Comparison of ENCODE assay signal across 9 cellular contexts in genomic region chr19:41226053-41226873, GRCh38.
DNase-seq lines count a peak whose midpoint lies in the region; ATAC-seq and TF ChIP-seq lines count a peak whose summit lies in the region.
"Had no signal": no experiment of that assay in that cellular context is flagged by ENCODE, and none has a peak within 500 bp of the region (broad histone marks: within the 10 kb centered on the region; RNA-seq: fewer than 3 reads in every experiment).

No MANE protein-coding gene starts in this region.

- H3K4me3 ChIP-seq in choroid plexus epithelial cell (ENCODE audit: low read depth, low read length): peak overlapping the region; percentile 46
- H3K4me3 ChIP-seq: SK-N-MC had no signal

- DNase-seq in HEK293T (ENCODE audit: extremely low spot score) (peak; percentile 59), choroid plexus epithelial cell (ENCODE audit: low read depth) (peak; percentile 77), kidney tubule cell (ENCODE audit: low spot score) (peak; percentile 94), OCI-M1 (lab: John Stamatoyannopoulos, UW) (no peak), NCI-H2107 (lab: John Stamatoyannopoulos, UW) (no peak)
- DNase-seq in activated CD4-positive, CD25-positive, alpha-beta regulatory T cell treated with anti-CD3 and anti-CD28 coated beads, Interleukin-2, amount 50 U/mL, for 72 hours: peak; percentile 37
- DNase-seq in stimulated activated CD4-positive, alpha-beta T cell treated with anti-CD3 and anti-CD28 coated beads, Interleukin-15, amount 100 ng/mL, for 1 hour (ENCODE audit: low read depth in 1 of 2, low spot score in 1 of 2): peak; percentile 6 to 20

- CTCF ChIA-PET in HEK293T (lab: Yijun Ruan, JAX): interaction anchor here (0.5 to 1.0 kb wide), 2 partner anchors 44 to 86 kb away, joined by 3 read pairs; no protein-coding TSS in a partner anchor

- POLR2A ChIA-PET in HEK293T (lab: Yijun Ruan, JAX): interaction anchor here (0.8 to 1.2 kb wide), 5 partner anchors 19 to 126 kb away, joined by 3 to 4 read pairs (median 3); partner anchors contain the start of gene HNRNPUL1

- ATAC-seq in GM21825 (IDR thresholded peaks at IDR 0.05; ENCODE audit: unreplicated experiment): no peak

- TF ChIP-seq CTCF in choroid plexus epithelial cell (conservative IDR thresholded peaks at IDR 0.05; ENCODE audit: low read depth, low read length): peak; percentile 22

TF ChIP-seq in HEK293T, 16 proteins besides CTCF, POLR2A, EP300 and RAD21:
- TF ChIP-seq TARDBP (IDR thresholded peaks at IDR 0.05): no peak
- TF ChIP-seq L3MBTL2 (conservative IDR thresholded peaks at IDR 0.05): 0 out of 2 replicates have a peak, but pooled peaks have one; percentile 29
- no peak for TF ChIP-seq BHLHE40 (IDR thresholded peaks at IDR 0.05; ENCODE audit: borderline replicate concordance)

Comparison
In these comparisons a context has a peak if more than half of its experiments do, and no peak if none do; other contexts are left out.
1. DNase-seq: peak in HEK293T (single experiment), activated CD4-positive, CD25-positive, alpha-beta regulatory T cell treated with anti-CD3 and anti-CD28 coated beads, Interleukin-2, amount 50 U/mL, for 72 hours (single experiment), choroid plexus epithelial cell (single experiment), kidney tubule cell (single experiment) and stimulated activated CD4-positive, alpha-beta T cell treated with anti-CD3 and anti-CD28 coated beads, Interleukin-15, amount 100 ng/mL, for 1 hour (2 of 2); none in OCI-M1 (single experiment) and NCI-H2107 (single experiment).